Comparison of ENCODE assay signal across 36 cellular contexts in genomic region chr1:59054172-59054571, GRCh38.
"Had no signal": no experiment of that assay in that cellular context is flagged by ENCODE, and none has a peak within 500 bp of the region (broad histone marks: within the 10 kb centered on the region; RNA-seq: fewer than 3 reads in every experiment).

No MANE protein-coding gene starts in this region.

- H3K4me3 ChIP-seq: MG63 had no signal

- H3K4me2 ChIP-seq: KMS-11 had no signal

- H3K9me3 ChIP-seq: MG63 had no signal

- H3K36me3 ChIP-seq: MG63 had no signal

- H3K9ac ChIP-seq: KMS-11 had no signal

- H3K27ac ChIP-seq: KMS-11 had no signal

- DNase-seq: Karpas-422, Kasumi-1, KG1, MG63, MM.1S, MV-4-11, NCI-H1048, NCI-H1092, NCI-H1092 treated with DMSO at 0.1 percent for 48 hours, NCI-H1105, NCI-H1105 treated with DMSO at 0.1 percent for 48 hours, NCI-H1417, NCI-H1417 treated with DMSO at 0.1 percent for 48 hours, NCI-H1436, NCI-H1436 treated with DMSO at 0.1 percent for 48 hours, NCI-H146, NCI-H1694, NCI-H1694 treated with DMSO at 0.1 percent for 48 hours, NCI-H187, NCI-H187 treated with DMSO at 0.1 percent for 48 hours, NCI-H1930, NCI-H2029, NCI-H2029 treated with DMSO at 0.1 percent for 48 hours, NCI-H2081, NCI-H2081 treated with DMSO at 0.1 percent for 48 hours, NCI-H2107, NCI-H2171, NCI-H2171 treated with DMSO at 0.1 percent for 48 hours, NCI-H2227 treated with DMSO at 0.1 percent for 48 hours, NCI-H226, NCI-H345, NCI-H446, NCI-H446 treated with DMSO at 0.1 percent for 48 hours, NCI-H510A, NCI-H510A treated with DMSO at 0.1 percent for 48 hours had no signal

- H3K27me3 ChIP-seq: MG63 had no signal
